In genomic region chr7:121082400-121083101, GRCh38 we compare ENCODE assay signal across 22 cellular contexts.
A peak's percentile ranks its signal among the peaks of the same experiment; 100 is the strongest.
DNase-seq lines count a peak whose midpoint lies in the region; ATAC-seq and TF ChIP-seq lines count a peak whose summit lies in the region.
"Had no signal": no experiment of that assay in that cellular context is flagged by ENCODE, and none has a peak within 500 bp of the region (broad histone marks: within the 10 kb centered on the region; RNA-seq: fewer than 3 reads in every experiment).

No MANE protein-coding gene starts in this region.

- TF ChIP-seq POLR2A in HCT116 (IDR thresholded peaks at IDR 0.05; ENCODE audit: borderline replicate concordance, extremely low read depth, insufficient read depth, insufficient read length) = no peak

- H3K27me3 ChIP-seq in HCT116 (ENCODE audit: insufficient read depth, low read length) = no peaks in the 10 kb centered on the region
- H3K27me3 ChIP-seq in fibroblast of lung (ENCODE audit: control insufficient read depth, insufficient read depth, low read length) = no peaks in the 10 kb centered on the region
- no peaks in the 10 kb centered on the region for H3K27me3 ChIP-seq in skeletal muscle satellite cell (ENCODE audit: control insufficient read depth, insufficient read depth, low read length)
- H3K27me3 ChIP-seq: body of pancreas, right lobe of liver, thyroid gland had no signal

- RAD21 ChIA-PET in HCT116 (lab: Charles Lee; ENCODE audit: low non-redundant PET in 1 of 2, low total read pairs in 2 of 2, uncharacterized antibody in 2 of 2, unreplicated experiment in 2 of 2) = interaction anchor here in 1 of 2 experiments (0.9 kb wide), 2 partner anchors 94 to 95 kb away, joined by 3 to 4 read pairs; partner anchors contain the start of gene CPED1

- ATAC-seq in HCT116 (peak; percentile 32), SK-N-SH treated with all-trans-retinoic acid at 6 μM for 48 hours (peak; percentile 1; the same call in 2 of the 3 replicates)
- ATAC-seq: activated CD4-positive, alpha-beta T cell treated with anti-CD3 and anti-CD28 coated beads for 36 hours; activated naive CD8-positive, alpha-beta T cell treated with anti-CD3 and anti-CD28 coated beads, Interleukin-2, amount 50 U/mL, for 24 hours; body of pancreas; right lobe of liver had no signal

- no TSS peak for BruUV-seq in HCT116 (replicated peaks; lab: Mats Ljungman, UMichigan)

- peak overlapping the region; percentile 93 for H2AFZ ChIP-seq in HCT116 (ENCODE audit: low read depth, low read length, poor library complexity, severe bottlenecking)
- no peak overlapping the region for H2AFZ ChIP-seq in fibroblast of lung (ENCODE audit: low read length)

- POLR2A ChIA-PET in HCT116 (lab: Charles Lee) = no interaction called here

- H3K4me1 ChIP-seq in HCT116 (ENCODE audit: control insufficient read depth in 1 of 2, insufficient read depth in 2 of 2, low read length in 2 of 2) (peaks cover 9 to 33% of the 10 kb centered on the region in 2 experiments), fibroblast of lung (ENCODE audit: control insufficient read depth, extremely low read depth, insufficient read depth, low read length) (peaks cover 51% of the 10 kb centered on the region), skeletal muscle satellite cell (ENCODE audit: control insufficient read depth, insufficient read depth, low read length) (peaks cover 73% of the 10 kb centered on the region)
- H3K4me1 ChIP-seq: body of pancreas, thyroid gland had no signal

- TF ChIP-seq RAD21 in HCT116 (IDR thresholded peaks at IDR 0.05; ENCODE audit: low read depth) = no peak

- H4K20me1 ChIP-seq in HCT116 (ENCODE audit: insufficient read depth) = no peaks in the 10 kb centered on the region
- no peaks in the 10 kb centered on the region for H4K20me1 ChIP-seq in fibroblast of lung (ENCODE audit: control insufficient read depth, extremely low read depth, insufficient read depth, low read length)

- TF ChIP-seq CTCF in HCT116 (IDR thresholded peaks at IDR 0.05 in 2 of 3, conservative IDR thresholded peaks at IDR 0.05 in 1 of 3; ENCODE audit: borderline replicate concordance in 1 of 3, insufficient read depth in 1 of 3, low read depth in 2 of 3, low read length in 2 of 3) = no peak
- no peak for TF ChIP-seq CTCF in fibroblast of lung (conservative IDR thresholded peaks at IDR 0.05 in 1 of 2, IDR thresholded peaks at IDR 0.05 in 1 of 2; ENCODE audit: low read depth in 1 of 2, low read length in 2 of 2)

- H3K27ac ChIP-seq in HCT116 (ENCODE audit: low read depth, low read length) (no peak overlapping the region), fibroblast of lung (ENCODE audit: insufficient read depth, low read length) (peak overlapping the region; percentile 94)
- H3K27ac ChIP-seq: body of pancreas, KMS-11, SK-N-MC, thyroid gland had no signal

- H3K4me3 ChIP-seq in HCT116 (replicated peaks in 1 of 2; ENCODE audit: low read depth in 1 of 2, low read length in 2 of 2) (no peak overlapping the region), fibroblast of lung (replicated peaks in 1 of 4; ENCODE audit: control extremely low read depth in 1 of 4, insufficient read depth in 1 of 4, low read depth in 3 of 4, low read length in 4 of 4) (no peak overlapping the region), skeletal muscle satellite cell (ENCODE audit: low read length) (peak overlapping the region; percentile 29)
- H3K4me3 ChIP-seq: body of pancreas, lung, right lobe of liver, SK-N-MC, thyroid gland had no signal

- no peaks in the 10 kb centered on the region for H3K9me2 ChIP-seq in HCT116 (ENCODE audit: insufficient read depth)

- intact Hi-C loops in HCT116 (cut with micrococcal nuclease) = no loop called here

- no peak for DNase-seq in HCT116 (ENCODE audit: low read depth, low spot score)
- no peak for DNase-seq in fibroblast of lung (ENCODE audit: low read depth in 2 of 2)
- no peak for DNase-seq in retina
- DNase-seq in NOMO-1 treated with DMSO at 0.1 percent for 48 hours (lab: John Stamatoyannopoulos, UW; ENCODE audit: unreplicated experiment) = no peak
- no peak for DNase-seq in stimulated activated CD4-positive, alpha-beta T cell treated with anti-CD3 and anti-CD28 coated beads, Interleukin-1b, Interleukin-23, amount 100 ng/mL, for 48 hours
- DNase-seq: activated CD4-positive, alpha-beta T cell treated with anti-CD3 and anti-CD28 coated beads for 36 hours; activated gamma-delta T cell; activated naive CD8-positive, alpha-beta T cell treated with anti-CD3 and anti-CD28 coated beads, Interleukin-2, amount 50 U/mL, for 24 hours; activated T-cell treated with anti-CD3 and anti-CD28 coated beads for 4 hours; body of pancreas; cerebellar nuclear complex; H9; NCI-H1417 treated with DMSO at 0.1 percent for 48 hours; NCI-H2081 treated with DMSO at 0.1 percent for 48 hours; NCI-H345; right lobe of liver; thyroid gland had no signal

- H3K9ac ChIP-seq in HCT116 (ENCODE audit: low read length) = no peak overlapping the region
- no peak overlapping the region for H3K9ac ChIP-seq in fibroblast of lung (ENCODE audit: insufficient read depth, low read length)
- peak overlapping the region; percentile 81 for H3K9ac ChIP-seq in skeletal muscle satellite cell (ENCODE audit: low read depth, low read length)
- H3K9ac ChIP-seq: KMS-11 had no signal

- no peaks in the 10 kb centered on the region for H3K79me2 ChIP-seq in HCT116 (ENCODE audit: insufficient read depth, low read length)
- peaks cover 8% of the 10 kb centered on the region for H3K79me2 ChIP-seq in fibroblast of lung (ENCODE audit: control insufficient read depth, insufficient read depth, low read length)

- H3K4me2 ChIP-seq in HCT116 (ENCODE audit: low read length) (peak overlapping the region; percentile 57), fibroblast of lung (ENCODE audit: extremely low read depth, insufficient read depth, low read length) (peak overlapping the region; percentile 75), skeletal muscle satellite cell (ENCODE audit: low read length) (peak overlapping the region; percentile 72)
- H3K4me2 ChIP-seq: KMS-11 had no signal

- H3K9me3 ChIP-seq in HCT116 (ENCODE audit: control insufficient read depth in 1 of 2, insufficient read depth in 1 of 2, low read depth in 1 of 2, low read length in 2 of 2) (no peaks in the 10 kb centered on the region), fibroblast of lung (ENCODE audit: control insufficient read depth, insufficient read depth, low read depth, low read length) (no peaks in the 10 kb centered on the region), skeletal muscle satellite cell (replicated peaks; ENCODE audit: low read length) (no peaks in the 10 kb centered on the region)
- H3K9me3 ChIP-seq: body of pancreas, right lobe of liver, thyroid gland had no signal

- CTCF ChIA-PET in HCT116 (lab: Charles Lee) = interaction anchor here (0.8 to 2.5 kb wide), 11 partner anchors 9 to 290 kb away, joined by 3 to 10 read pairs (median 3); partner anchors contain the start of gene CPED1

- no peaks in the 10 kb centered on the region for H3K36me3 ChIP-seq in HCT116 (ENCODE audit: control insufficient read depth in 1 of 2, insufficient read depth in 2 of 2, low read length in 2 of 2)
- H3K36me3 ChIP-seq in fibroblast of lung (ENCODE audit: control insufficient read depth, insufficient read depth, low read length) = no peaks in the 10 kb centered on the region
- H3K36me3 ChIP-seq in skeletal muscle satellite cell (ENCODE audit: insufficient read depth, low read length) = no peaks in the 10 kb centered on the region
- H3K36me3 ChIP-seq: right lobe of liver, thyroid gland had no signal

TF ChIP-seq in HCT116, 20 proteins besides CTCF, POLR2A, EP300 and RAD21 (continues in another document):
- no peak for TF ChIP-seq ELF1 (IDR thresholded peaks at IDR 0.05; ENCODE audit: borderline replicate concordance, low read depth)
- no peak for TF ChIP-seq ZNF274 (IDR thresholded peaks at IDR 0.05; ENCODE audit: low read depth, low read length)
- TF ChIP-seq TCF7L2 (IDR thresholded peaks at IDR 0.05; ENCODE audit: borderline replicate concordance, extremely low read depth, insufficient read depth, insufficient read length) = no peak
- TF ChIP-seq EGR1 (IDR thresholded peaks at IDR 0.05; ENCODE audit: low read depth) = no peak
- no peak for TF ChIP-seq JUND (IDR thresholded peaks at IDR 0.05)
- TF ChIP-seq SP1 (IDR thresholded peaks at IDR 0.05; ENCODE audit: low read depth) = no peak
- no peak for TF ChIP-seq FOSL1 (IDR thresholded peaks at IDR 0.05; ENCODE audit: low read depth)

TF ChIP-seq in SK-N-SH treated with all-trans-retinoic acid at 6 μM for 48 hours, 23 proteins besides CTCF, POLR2A, EP300 and RAD21:
- TF ChIP-seq ZNF565 (CRISPR knock-in tag; conservative IDR thresholded peaks at IDR 0.05; ENCODE audit: low read depth) (no peak), GLIS3 (CRISPR knock-in tag; IDR thresholded peaks at IDR 0.05) (no peak)
